Comparison of ENCODE assay signal across 15 cellular contexts in the genomic region with DNA sequence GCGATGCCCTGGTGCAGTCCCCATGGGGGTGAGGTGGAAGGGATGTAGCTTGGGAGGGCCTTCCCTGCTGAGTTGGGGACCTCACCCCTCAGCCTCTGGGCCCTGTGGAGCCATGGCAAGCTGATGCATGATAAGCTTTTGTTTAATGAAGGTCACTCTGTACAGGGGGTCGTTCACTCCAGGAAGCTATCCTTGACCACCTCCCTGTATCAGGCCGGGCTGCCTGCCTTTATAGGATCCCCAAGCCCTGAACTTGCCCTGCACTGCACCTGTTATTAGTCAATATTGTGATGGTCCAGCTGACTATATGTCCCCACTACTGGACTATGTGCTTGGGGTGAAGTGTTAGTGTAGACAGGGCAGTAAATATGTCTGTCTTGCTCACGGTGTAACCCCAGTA. TPM values are rescaled to one million over a fixed set of nuclear protein-coding genes. Genes with fewer than 3 reads are reported as not detected.
DNase-seq lines count a peak whose midpoint lies in the region; ATAC-seq and TF ChIP-seq lines count a peak whose summit lies in the region.
"Had no signal": no experiment of that assay in that cellular context is flagged by ENCODE, and none has a peak within 500 bp of the region (broad histone marks: within the 10 kb centered on the region; RNA-seq: fewer than 3 reads in every experiment).

No MANE protein-coding gene starts in this region.

- no peak for TF ChIP-seq CTCF in type B pancreatic cell (conservative IDR thresholded peaks at IDR 0.05)

- H3K9me3 Mint-ChIP-seq in type B pancreatic cell = peaks cover 5% of the 10 kb centered on the region
- H3K9me3 Mint-ChIP-seq in T-cell = peaks cover 0 to 5% (median 0%) of the 10 kb centered on the region in 3 donors

- H3K79me1 ChIP-seq in mesendoderm (ENCODE audit: low read length) = no peaks in the 10 kb centered on the region

- no peak overlapping the region for H3K56ac ChIP-seq in mesendoderm (ENCODE audit: low read length)

- no peaks in the 10 kb centered on the region for H3K27me3 ChIP-seq in mesendoderm (ENCODE audit: insufficient read depth, low read length, poor library complexity)

- no peaks in the 10 kb centered on the region for H3K4me1 ChIP-seq in mesendoderm (ENCODE audit: control insufficient read depth, low read depth, low read length)

- no peak overlapping the region for H3K4ac ChIP-seq in mesendoderm (ENCODE audit: low read depth, low read length)

- H3K36me3 Mint-ChIP-seq in type B pancreatic cell = no peaks in the 10 kb centered on the region
- H3K36me3 Mint-ChIP-seq in T-cell = no peaks in the 10 kb centered on the region

- H3K4me3 Mint-ChIP-seq in type B pancreatic cell (no peak overlapping the region), T-cell (no peak overlapping the region)
- H3K4me3 Mint-ChIP-seq: B cell; CD4-positive, alpha-beta T cell had no signal

- H2BK5ac ChIP-seq in mesendoderm (ENCODE audit: low read length) = no peak overlapping the region

- no peak overlapping the region for H3K9ac ChIP-seq in mesendoderm (ENCODE audit: low read length)
- H3K9ac ChIP-seq: GM23248 had no signal

- H3K27me3 Mint-ChIP-seq in type B pancreatic cell = peaks cover 9% of the 10 kb centered on the region
- H3K27me3 Mint-ChIP-seq in T-cell = no peaks in the 10 kb centered on the region
- H3K27me3 Mint-ChIP-seq: CD4-positive, alpha-beta T cell had no signal

- H3K23ac ChIP-seq in mesendoderm (ENCODE audit: low read length) = no peak overlapping the region

- no peaks in the 10 kb centered on the region for H3K36me3 ChIP-seq in mesendoderm (ENCODE audit: control insufficient read depth, insufficient read depth, low read length)

- peak; percentile 8 for DNase-seq in activated CD8-positive, alpha-beta memory T cell treated with anti-CD3 and anti-CD28 coated beads, Interleukin-2, amount 50 U/mL, for 48 hours
- DNase-seq in activated CD8-positive, alpha-beta memory T cell treated with anti-CD3 and anti-CD28 coated beads, Interleukin-2, amount 50 U/mL, for 4 hours = no peak
- DNase-seq in mesenteric fat pad (ENCODE audit: low spot score) = peak; percentile 60
- DNase-seq in type B pancreatic cell (ENCODE audit: extremely low spot score, unreplicated experiment) = peak; percentile 42
- no peak for DNase-seq in T-cell
- no peak for DNase-seq in mesendoderm
- no peak for DNase-seq in NCI-H774 (lab: John Stamatoyannopoulos, UW)
- DNase-seq: ACHN; C1 segment of cervical spinal cord; CD4-positive, alpha-beta T cell; DMS79; GM23248 had no signal

- H3K4me1 Mint-ChIP-seq in type B pancreatic cell (ENCODE audit: unreplicated experiment) (peaks cover 15% of the 10 kb centered on the region), T-cell (peaks cover 11 to 15% (median 13%) of the 10 kb centered on the region in 3 donors)

- no peak overlapping the region for H3K27ac Mint-ChIP-seq in type B pancreatic cell
- H3K27ac Mint-ChIP-seq in T-cell = no peak overlapping the region
- H3K27ac Mint-ChIP-seq: B cell; CD4-positive, alpha-beta T cell had no signal

- no peak overlapping the region for H4K8ac ChIP-seq in mesendoderm (ENCODE audit: low read depth, low read length)

- H2BK120ac ChIP-seq in mesendoderm (ENCODE audit: low read depth, low read length) = no peak overlapping the region

- no peak overlapping the region for H3K27ac ChIP-seq in mesendoderm (ENCODE audit: low read depth, low read length)
- H3K27ac ChIP-seq: GM23248, HL-60 had no signal

- no peak overlapping the region for H3K4me3 ChIP-seq in mesendoderm (ENCODE audit: low read length)
- H3K4me3 ChIP-seq: GM12878, GM23248 had no signal

- no peak for ATAC-seq in T-cell (replicated peaks in 1 of 4)
- ATAC-seq: GM12878 had no signal

- CTCF ChIA-PET in T-cell (lab: Charles Lee) = no interaction called here

- no peaks in the 10 kb centered on the region for H3K79me2 ChIP-seq in mesendoderm (ENCODE audit: control insufficient read depth, insufficient read depth, low read length)

- no peak overlapping the region for H2AK5ac ChIP-seq in mesendoderm (ENCODE audit: low read length)

- H2BK15ac ChIP-seq in mesendoderm (replicated peaks; ENCODE audit: low read depth) = no peak overlapping the region

- WGBS in mesendoderm (ENCODE audit: extremely low coverage, insufficient coverage, low lambda C conversion rate) = no CpG with 5 or more reads among the region's 4 CpGs

- H4K5ac ChIP-seq in mesendoderm (ENCODE audit: low read length) = no peak overlapping the region

- POLR2A ChIA-PET in T-cell (lab: Charles Lee) = no interaction called here

- no peak overlapping the region for H3K4me2 ChIP-seq in mesendoderm (ENCODE audit: low read length)

- no peak overlapping the region for H3K18ac ChIP-seq in mesendoderm (ENCODE audit: low read length)

RNA-seq across cellular contexts. Expression of a gene that starts 49.7 kb away (rescaled TPM):
- total RNA-seq in mesenteric fat pad (31.4 TPM), type B pancreatic cell (ENCODE audit: low replicate concordance) (4.1 and 4.3 TPM in 2 replicates), T-cell (under 1 TPM in 3 of 5 donors, not detected in 2; 0.22 to 0.98 (median 0.50) TPM)
- polyA plus RNA-seq in mesendoderm (2013, experiment 1 of 2) = 0.08 TPM
- 0.04 TPM for polyA plus RNA-seq in mesendoderm (2013, experiment 2 of 2)
- total RNA-seq: B cell; CD4-positive, alpha-beta T cell had no signal

Comparison
In these comparisons a context has a peak if more than half of its experiments do, and no peak if none do; other contexts are left out.
1. DNase-seq: peak in activated CD8-positive, alpha-beta memory T cell treated with anti-CD3 and anti-CD28 coated beads, Interleukin-2, amount 50 U/mL, for 48 hours (single experiment), mesenteric fat pad (single experiment) and type B pancreatic cell (single experiment); none in activated CD8-positive, alpha-beta memory T cell treated with anti-CD3 and anti-CD28 coated beads, Interleukin-2, amount 50 U/mL, for 4 hours (single experiment), T-cell (0 of 34), mesendoderm (single experiment) and NCI-H774 (single experiment).